In the genomic region with DNA sequence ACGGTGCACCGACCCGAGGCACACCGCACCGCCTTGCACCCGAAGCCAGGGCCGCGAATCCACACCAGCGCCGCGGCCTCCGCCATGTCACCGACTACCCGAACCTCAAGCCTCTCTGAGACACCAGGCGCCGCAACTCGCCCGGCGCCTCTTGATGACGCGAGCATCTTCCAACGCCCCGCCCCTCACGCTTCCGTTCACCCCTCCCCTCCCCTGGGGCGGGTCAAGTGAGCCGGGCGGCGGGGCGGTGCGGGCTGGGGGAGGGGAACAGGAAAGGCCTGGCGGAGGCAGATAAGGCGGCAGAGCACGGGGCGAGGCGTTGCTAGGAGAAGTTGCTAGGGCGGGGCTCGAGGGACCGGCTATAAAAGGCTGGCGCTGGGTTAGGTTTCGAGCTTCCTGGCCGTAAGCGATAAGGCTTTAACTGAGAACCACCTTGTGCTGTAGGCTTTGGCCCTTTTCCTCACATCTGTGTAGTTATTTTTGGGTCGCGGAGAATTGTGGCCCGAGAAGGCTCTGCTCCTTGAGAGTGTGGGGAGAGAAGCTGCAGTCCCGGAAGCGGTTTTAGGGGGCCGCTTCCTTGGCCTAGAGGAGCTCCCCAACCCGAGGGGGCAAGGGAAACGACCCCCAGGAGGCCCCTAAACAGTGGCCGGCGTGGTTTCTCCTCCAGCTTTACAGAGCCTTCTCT, we compare ENCODE assay signal across 1 cellular context.
TF ChIP-seq lines count a peak whose summit lies in the region.

Gene SDE2, minus strand, starts transcription at position 117 of the 685 bp plus-strand sequence. Its CDS starts 31 bp downstream, at position 86.

TF ChIP-seq in GM12878, 131 proteins besides CTCF, POLR2A, EP300 and RAD21 (continued from another document and continues in another):
- TF ChIP-seq ZNF687 (IDR thresholded peaks at IDR 0.05): peak; percentile 95
- 0 out of 2 replicates have a peak, but pooled peaks have one; percentile 48 for TF ChIP-seq ZSCAN29 (IDR thresholded peaks at IDR 0.05)
- peak; percentile 64 for TF ChIP-seq RUNX3 (IDR thresholded peaks at IDR 0.05; ENCODE audit: low read length)
- peak; percentile 68; the same call in 1 of the 2 replicates for TF ChIP-seq ELK1 (IDR thresholded peaks at IDR 0.05; ENCODE audit: low read depth, low read length)
- TF ChIP-seq SKIL (IDR thresholded peaks at IDR 0.05; ENCODE audit: low read depth, poor library complexity, severe bottlenecking): peak; percentile 15
- no peak for TF ChIP-seq ATF7 (IDR thresholded peaks at IDR 0.05; ENCODE audit: low read depth)
- TF ChIP-seq TAF1 (IDR thresholded peaks at IDR 0.05; ENCODE audit: borderline replicate concordance, low read depth, low read length): peak; percentile 78
- TF ChIP-seq IKZF2 (IDR thresholded peaks at IDR 0.05): peak; percentile 34 to 47; a peak in 2 of 4 replicates
- no peak for TF ChIP-seq ZBTB33 (IDR thresholded peaks at IDR 0.05)
- TF ChIP-seq, protein P1, sequence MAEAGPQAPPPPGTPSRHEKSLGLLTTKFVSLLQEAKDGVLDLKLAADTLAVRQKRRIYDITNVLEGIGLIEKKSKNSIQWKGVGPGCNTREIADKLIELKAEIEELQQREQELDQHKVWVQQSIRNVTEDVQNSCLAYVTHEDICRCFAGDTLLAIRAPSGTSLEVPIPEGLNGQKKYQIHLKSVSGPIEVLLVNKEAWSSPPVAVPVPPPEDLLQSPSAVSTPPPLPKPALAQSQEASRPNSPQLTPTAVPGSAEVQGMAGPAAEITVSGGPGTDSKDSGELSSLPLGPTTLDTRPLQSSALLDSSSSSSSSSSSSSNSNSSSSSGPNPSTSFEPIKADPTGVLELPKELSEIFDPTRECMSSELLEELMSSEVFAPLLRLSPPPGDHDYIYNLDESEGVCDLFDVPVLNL (IDR thresholded peaks at IDR 0.05; ENCODE audit: low read depth, low read length): 0 out of 2 replicates have a peak, but pooled peaks have one; percentile 19
- peak; percentile 99 for TF ChIP-seq PML (IDR thresholded peaks at IDR 0.05; ENCODE audit: low read length)
- peak; percentile 65; the same call in 1 of the 2 replicates for TF ChIP-seq TCF12 (IDR thresholded peaks at IDR 0.05; ENCODE audit: low read depth, low read length)
- peak; percentile 88 for TF ChIP-seq CHD2 (IDR thresholded peaks at IDR 0.05; ENCODE audit: borderline replicate concordance, low read depth, low read length)
- TF ChIP-seq WRNIP1 (IDR thresholded peaks at IDR 0.05; ENCODE audit: borderline replicate concordance, low read depth, low read length): peak; percentile 89; the same call in 1 of the 2 replicates
- no peak for TF ChIP-seq ESRRA (IDR thresholded peaks at IDR 0.05; ENCODE audit: low read length)
- peak; percentile 97 for TF ChIP-seq SMAD1 (IDR thresholded peaks at IDR 0.05; ENCODE audit: low read depth, partially characterized antibody)
- TF ChIP-seq, protein P2, sequence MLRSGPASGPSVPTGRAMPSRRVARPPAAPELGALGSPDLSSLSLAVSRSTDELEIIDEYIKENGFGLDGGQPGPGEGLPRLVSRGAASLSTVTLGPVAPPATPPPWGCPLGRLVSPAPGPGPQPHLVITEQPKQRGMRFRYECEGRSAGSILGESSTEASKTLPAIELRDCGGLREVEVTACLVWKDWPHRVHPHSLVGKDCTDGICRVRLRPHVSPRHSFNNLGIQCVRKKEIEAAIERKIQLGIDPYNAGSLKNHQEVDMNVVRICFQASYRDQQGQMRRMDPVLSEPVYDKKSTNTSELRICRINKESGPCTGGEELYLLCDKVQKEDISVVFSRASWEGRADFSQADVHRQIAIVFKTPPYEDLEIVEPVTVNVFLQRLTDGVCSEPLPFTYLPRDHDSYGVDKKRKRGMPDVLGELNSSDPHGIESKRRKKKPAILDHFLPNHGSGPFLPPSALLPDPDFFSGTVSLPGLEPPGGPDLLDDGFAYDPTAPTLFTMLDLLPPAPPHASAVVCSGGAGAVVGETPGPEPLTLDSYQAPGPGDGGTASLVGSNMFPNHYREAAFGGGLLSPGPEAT (IDR thresholded peaks at IDR 0.05; ENCODE audit: low read depth): peak; percentile 81; the same call in 1 of the 2 replicates
- TF ChIP-seq, protein P3, sequence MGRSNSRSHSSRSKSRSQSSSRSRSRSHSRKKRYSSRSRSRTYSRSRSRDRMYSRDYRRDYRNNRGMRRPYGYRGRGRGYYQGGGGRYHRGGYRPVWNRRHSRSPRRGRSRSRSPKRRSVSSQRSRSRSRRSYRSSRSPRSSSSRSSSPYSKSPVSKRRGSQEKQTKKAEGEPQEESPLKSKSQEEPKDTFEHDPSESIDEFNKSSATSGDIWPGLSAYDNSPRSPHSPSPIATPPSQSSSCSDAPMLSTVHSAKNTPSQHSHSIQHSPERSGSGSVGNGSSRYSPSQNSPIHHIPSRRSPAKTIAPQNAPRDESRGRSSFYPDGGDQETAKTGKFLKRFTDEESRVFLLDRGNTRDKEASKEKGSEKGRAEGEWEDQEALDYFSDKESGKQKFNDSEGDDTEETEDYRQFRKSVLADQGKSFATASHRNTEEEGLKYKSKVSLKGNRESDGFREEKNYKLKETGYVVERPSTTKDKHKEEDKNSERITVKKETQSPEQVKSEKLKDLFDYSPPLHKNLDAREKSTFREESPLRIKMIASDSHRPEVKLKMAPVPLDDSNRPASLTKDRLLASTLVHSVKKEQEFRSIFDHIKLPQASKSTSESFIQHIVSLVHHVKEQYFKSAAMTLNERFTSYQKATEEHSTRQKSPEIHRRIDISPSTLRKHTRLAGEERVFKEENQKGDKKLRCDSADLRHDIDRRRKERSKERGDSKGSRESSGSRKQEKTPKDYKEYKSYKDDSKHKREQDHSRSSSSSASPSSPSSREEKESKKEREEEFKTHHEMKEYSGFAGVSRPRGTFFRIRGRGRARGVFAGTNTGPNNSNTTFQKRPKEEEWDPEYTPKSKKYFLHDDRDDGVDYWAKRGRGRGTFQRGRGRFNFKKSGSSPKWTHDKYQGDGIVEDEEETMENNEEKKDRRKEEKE (IDR thresholded peaks at IDR 0.05): 0 out of 2 replicates have a peak, but pooled peaks have one; percentile 64
- TF ChIP-seq POLR2AphosphoS2 (IDR thresholded peaks at IDR 0.05; ENCODE audit: low read depth, low read length): peak; percentile 99
- TF ChIP-seq ATF3 (IDR thresholded peaks at IDR 0.05; ENCODE audit: borderline replicate concordance, extremely low read depth, low read depth, low read length): peak; percentile 63; the same call in 1 of the 2 replicates
- peak; percentile 90 for TF ChIP-seq GATAD2B (conservative IDR thresholded peaks at IDR 0.05; ENCODE audit: low read depth)
- TF ChIP-seq HCFC1 (IDR thresholded peaks at IDR 0.05; ENCODE audit: low read length): peak; percentile 67
- peak; percentile 93 for TF ChIP-seq ZNF207 (IDR thresholded peaks at IDR 0.05; ENCODE audit: borderline replicate concordance)
- TF ChIP-seq NKRF (conservative IDR thresholded peaks at IDR 0.05): peak; percentile 91
- peak; percentile 61; the same call in 1 of the 2 replicates for TF ChIP-seq ZBTB40 (IDR thresholded peaks at IDR 0.05; ENCODE audit: borderline replicate concordance)
